ENCODE assay signal across 23 cellular contexts in the genomic region with DNA sequence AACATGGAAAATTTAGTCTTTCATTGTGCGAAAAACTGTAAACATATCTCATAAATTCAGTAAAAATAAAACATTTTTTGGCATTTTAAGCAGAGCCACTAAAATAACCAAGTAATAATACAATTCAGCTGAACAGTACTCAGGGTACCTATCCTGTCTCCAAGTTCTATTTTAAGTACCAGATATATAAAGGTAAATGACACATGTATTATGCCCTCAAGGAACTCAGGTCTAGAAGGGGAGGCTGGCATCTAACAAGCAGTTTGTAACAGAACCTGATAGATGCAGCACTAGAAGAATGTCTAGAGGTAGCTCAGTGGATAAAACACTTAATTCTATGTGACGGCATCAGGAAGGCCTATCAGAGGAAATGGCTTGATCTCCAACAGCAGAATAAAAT.
A peak's percentile ranks its signal among the peaks of the same experiment; 100 is the strongest.
DNase-seq lines count a peak whose midpoint lies in the region; ATAC-seq, FAIRE-seq and TF ChIP-seq lines count a peak whose summit lies in the region.
"Had no signal": no experiment of that assay in that cellular context is flagged by ENCODE, and none has a peak within 500 bp of the region (broad histone marks: within the 10 kb centered on the region; RNA-seq: fewer than 3 reads in every experiment).

No MANE protein-coding gene starts in this region.

- WGBS in heart left ventricle, 4 donors, result 76 to 82% (median 80%) methylated on average over 2 of the region's 2 CpGs
- 65 to 79% (median 66%) methylated on average over 2 of the region's 2 CpGs for WGBS in psoas muscle, 3 donors

- TF ChIP-seq CTCF in heart left ventricle (IDR thresholded peaks at IDR 0.05) (no peak), right atrium auricular region (IDR thresholded peaks at IDR 0.05) (no peak), Calu3 (IDR thresholded peaks at IDR 0.05; ENCODE audit: unreplicated experiment) (no peak), psoas muscle (IDR thresholded peaks at IDR 0.05) (no peak)

- no peaks in the 10 kb centered on the region for H3K9me3 Mint-ChIP-seq in Calu3 (ENCODE audit: low read depth, unreplicated experiment)
- H3K9me3 Mint-ChIP-seq: CD8-positive, alpha-beta memory T cell had no signal

- no peaks in the 10 kb centered on the region for H3K36me3 ChIP-seq in heart left ventricle
- H3K36me3 ChIP-seq in right atrium auricular region, result no peaks in the 10 kb centered on the region
- H3K36me3 ChIP-seq in psoas muscle (ENCODE audit: insufficient read depth in 1 of 2, low read depth in 1 of 2), result no peaks in the 10 kb centered on the region
- H3K36me3 ChIP-seq in H7 (replicated peaks; ENCODE audit: control insufficient read depth, insufficient read depth, low read length), result no peaks in the 10 kb centered on the region
- H3K36me3 ChIP-seq: BE2C, BLaER1 had no signal

- CTCF ChIA-PET in Calu3 (lab: Charles Lee), result no interaction called here

- TF ChIP-seq POLR2A in heart left ventricle (IDR thresholded peaks at IDR 0.05), result no peak
- TF ChIP-seq POLR2A in H54 (IDR thresholded peaks at IDR 0.05; ENCODE audit: low read depth, low read length), result no peak

- no peak overlapping the region for H3K27ac ChIP-seq in heart left ventricle
- H3K27ac ChIP-seq in right atrium auricular region, result no peak overlapping the region
- no peak overlapping the region for H3K27ac ChIP-seq in psoas muscle
- H3K27ac ChIP-seq: BLaER1 had no signal

- no peak overlapping the region for H3K4me3 Mint-ChIP-seq in Calu3 (ENCODE audit: low read depth, unreplicated experiment)
- H3K4me3 Mint-ChIP-seq: CD14-positive monocyte; CD4-positive, alpha-beta memory T cell; CD4-positive, CD25-positive, alpha-beta regulatory T cell; CD8-positive, alpha-beta memory T cell had no signal

- ATAC-seq in heart left ventricle, result peak; percentile 60 to 81 (median 64)
- ATAC-seq in psoas muscle, result peak; percentile 47 to 89 (median 78)

- intact Hi-C loops in heart left ventricle (cut with DNase I), result no loop called here
- intact Hi-C loops in Calu3 (cut with micrococcal nuclease; ENCODE audit: unreplicated experiment), result no loop called here
- intact Hi-C loops in psoas muscle (cut with DNase I), result no loop called here

- no TSS peak for BruUV-seq in Calu3 (replicated peaks; lab: Mats Ljungman, UMichigan)

- H3K27me3 ChIP-seq in heart left ventricle, result no peaks in the 10 kb centered on the region
- no peaks in the 10 kb centered on the region for H3K27me3 ChIP-seq in right atrium auricular region
- H3K27me3 ChIP-seq in psoas muscle (ENCODE audit: insufficient read depth in 3 of 3, low read length in 2 of 3), result no peaks in the 10 kb centered on the region
- no peaks in the 10 kb centered on the region for H3K27me3 ChIP-seq in H7 (ENCODE audit: control insufficient read depth, insufficient read depth, low read length)
- H3K27me3 ChIP-seq: BE2C, BLaER1 had no signal

- peaks cover 15% of the 10 kb centered on the region for H3K4me1 Mint-ChIP-seq in Calu3 (ENCODE audit: low read depth, unreplicated experiment)
- H3K4me1 Mint-ChIP-seq: CD14-positive monocyte; CD4-positive, alpha-beta memory T cell; CD4-positive, CD25-positive, alpha-beta regulatory T cell; CD8-positive, alpha-beta memory T cell had no signal

- H3K9me3 ChIP-seq in heart left ventricle (no peaks in the 10 kb centered on the region), right atrium auricular region (no peaks in the 10 kb centered on the region), psoas muscle (no peaks in the 10 kb centered on the region)
- H3K9me3 ChIP-seq: BE2C, BLaER1 had no signal

- no peak for DNase-seq in heart left ventricle
- DNase-seq in right atrium auricular region (ENCODE audit: low spot score), result no peak
- DNase-seq in Calu3, result no peak
- no peak for DNase-seq in H54 (ENCODE audit: insufficient read length, low spot score)
- DNase-seq in psoas muscle, result no peak
- no peak for DNase-seq in HK-2 (ENCODE audit: unreplicated experiment)
- no peak for DNase-seq in H7
- DNase-seq: 8988T; ACHN; BE2C; C1 segment of cervical spinal cord; CD4-positive, alpha-beta memory T cell; CD4-positive, CD25-positive, alpha-beta regulatory T cell; CD8-positive, alpha-beta memory T cell; COR-L47; DMS79 treated with DMSO at 0.1 percent for 48 hours; GF-D8 had no signal

- peak; percentile 86 for FAIRE-seq in H54 (lab: Jason Lieb, UNC)
- FAIRE-seq: A204.1, D721Med, GM12891, GM19239 had no signal

- no peak overlapping the region for H3K4me3 ChIP-seq in heart left ventricle
- no peak overlapping the region for H3K4me3 ChIP-seq in right atrium auricular region
- no peak overlapping the region for H3K4me3 ChIP-seq in psoas muscle
- no peak overlapping the region for H3K4me3 ChIP-seq in H7 (ENCODE audit: insufficient read depth, low read depth, low read length)
- H3K4me3 ChIP-seq: BLaER1 had no signal

- H3K4me1 ChIP-seq in heart left ventricle, result peaks cover 0 to 6% (median 0%) of the 10 kb centered on the region in 12 donors
- no peaks in the 10 kb centered on the region for H3K4me1 ChIP-seq in right atrium auricular region
- H3K4me1 ChIP-seq in psoas muscle, result peaks cover 7% of the 10 kb centered on the region
- H3K4me1 ChIP-seq: BE2C, BLaER1 had no signal

- no peaks in the 10 kb centered on the region for H3K36me3 Mint-ChIP-seq in Calu3 (ENCODE audit: insufficient read depth, unreplicated experiment)
- H3K36me3 Mint-ChIP-seq: CD14-positive monocyte; CD4-positive, alpha-beta memory T cell; CD4-positive, CD25-positive, alpha-beta regulatory T cell; CD8-positive, alpha-beta memory T cell had no signal

- no peaks in the 10 kb centered on the region for H3K27me3 Mint-ChIP-seq in Calu3 (ENCODE audit: unreplicated experiment)
- H3K27me3 Mint-ChIP-seq: CD4-positive, alpha-beta memory T cell; CD4-positive, CD25-positive, alpha-beta regulatory T cell; CD8-positive, alpha-beta memory T cell had no signal

- H3K27ac Mint-ChIP-seq in Calu3 (ENCODE audit: unreplicated experiment), result peak overlapping the region; percentile 34
- H3K27ac Mint-ChIP-seq: CD14-positive monocyte; CD4-positive, alpha-beta memory T cell; CD4-positive, CD25-positive, alpha-beta regulatory T cell; CD8-positive, alpha-beta memory T cell had no signal
